16 cellular contexts compared by ENCODE assay signal in genomic region chr6:159809149-159809548, GRCh38. TPM values are rescaled to one million over a fixed set of nuclear protein-coding genes. Genes with fewer than 3 reads are reported as not detected.
"Had no signal": no experiment of that assay in that cellular context is flagged by ENCODE, and none has a peak within 500 bp of the region (broad histone marks: within the 10 kb centered on the region; RNA-seq: fewer than 3 reads in every experiment).

No MANE protein-coding gene starts in this region.

- H3K27ac ChIP-seq: breast epithelium, lower lobe of right lung, neutrophil, right lobe of liver, upper lobe of left lung had no signal

- H3K9me3 Mint-ChIP-seq: activated CD8-positive, alpha-beta T cell treated with anti-CD3 and anti-CD28 coated beads for 36 hours; endodermal cell; mesothelial cell of epicardium; naive B cell; stimulated activated memory B cell treated with anti-CD40 and anti-IgM and Interleukin-4, amounts not matched to agents 10 μg/mL and 1 μg/mL and 100 μg/mL, for 72 hours had no signal

- DNase-seq: activated CD4-positive, alpha-beta T cell treated with anti-CD3 and anti-CD28 coated beads for 4 hours; activated CD8-positive, alpha-beta memory T cell treated with anti-CD3 and anti-CD28 coated beads, Interleukin-2, amount 50 U/mL, for 48 hours; activated CD8-positive, alpha-beta T cell treated with anti-CD3 and anti-CD28 coated beads for 36 hours; dermis blood vessel endothelial cell; endodermal cell; erythroblast; lower lobe of right lung; naive B cell; right lobe of liver; stimulated activated CD4-positive, alpha-beta T cell treated with anti-CD3 and anti-CD28 coated beads, Interleukin-1b, Interleukin-23, amount 100 ng/mL, for 48 hours; upper lobe of left lung had no signal

- H3K9me3 ChIP-seq: breast epithelium, lower lobe of right lung, neutrophil, right lobe of liver, upper lobe of left lung had no signal

- H3K4me1 Mint-ChIP-seq: mesothelial cell of epicardium had no signal

- H3K27me3 Mint-ChIP-seq: activated CD8-positive, alpha-beta T cell treated with anti-CD3 and anti-CD28 coated beads for 36 hours; naive B cell; stimulated activated memory B cell treated with anti-CD40 and anti-IgM and Interleukin-4, amounts not matched to agents 10 μg/mL and 1 μg/mL and 100 μg/mL, for 72 hours had no signal

- H3K27ac Mint-ChIP-seq: activated CD8-positive, alpha-beta T cell treated with anti-CD3 and anti-CD28 coated beads for 36 hours; mesothelial cell of epicardium; naive B cell; stimulated activated memory B cell treated with anti-CD40 and anti-IgM and Interleukin-4, amounts not matched to agents 10 μg/mL and 1 μg/mL and 100 μg/mL, for 72 hours had no signal

- H3K4me1 ChIP-seq: breast epithelium, lower lobe of right lung, upper lobe of left lung had no signal

- H3K27me3 ChIP-seq: breast epithelium, neutrophil, right lobe of liver, upper lobe of left lung had no signal

- H3K36me3 Mint-ChIP-seq: mesothelial cell of epicardium, naive B cell had no signal

- H3K4me3 ChIP-seq: breast epithelium, lower lobe of right lung, right lobe of liver, upper lobe of left lung had no signal

- ATAC-seq: activated CD8-positive, alpha-beta T cell treated with anti-CD3 and anti-CD28 coated beads for 36 hours; lower lobe of right lung; right lobe of liver; stimulated activated memory B cell treated with anti-CD40 and anti-IgM and Interleukin-4, amounts not matched to agents 10 μg/mL and 1 μg/mL and 100 μg/mL, for 72 hours had no signal

- H3K36me3 ChIP-seq: breast epithelium, lower lobe of right lung, neutrophil, right lobe of liver, upper lobe of left lung had no signal

- H3K4me3 Mint-ChIP-seq: activated CD8-positive, alpha-beta T cell treated with anti-CD3 and anti-CD28 coated beads for 36 hours; endodermal cell; mesothelial cell of epicardium; naive B cell; stimulated activated memory B cell treated with anti-CD40 and anti-IgM and Interleukin-4, amounts not matched to agents 10 μg/mL and 1 μg/mL and 100 μg/mL, for 72 hours had no signal

RNA-seq across cellular contexts. Expression of gene PNLDC1, which starts 9.1 kb away (rescaled TPM):
- total RNA-seq: cerebellum, dermis blood vessel endothelial cell, endodermal cell had no signal
